In the genomic region with DNA sequence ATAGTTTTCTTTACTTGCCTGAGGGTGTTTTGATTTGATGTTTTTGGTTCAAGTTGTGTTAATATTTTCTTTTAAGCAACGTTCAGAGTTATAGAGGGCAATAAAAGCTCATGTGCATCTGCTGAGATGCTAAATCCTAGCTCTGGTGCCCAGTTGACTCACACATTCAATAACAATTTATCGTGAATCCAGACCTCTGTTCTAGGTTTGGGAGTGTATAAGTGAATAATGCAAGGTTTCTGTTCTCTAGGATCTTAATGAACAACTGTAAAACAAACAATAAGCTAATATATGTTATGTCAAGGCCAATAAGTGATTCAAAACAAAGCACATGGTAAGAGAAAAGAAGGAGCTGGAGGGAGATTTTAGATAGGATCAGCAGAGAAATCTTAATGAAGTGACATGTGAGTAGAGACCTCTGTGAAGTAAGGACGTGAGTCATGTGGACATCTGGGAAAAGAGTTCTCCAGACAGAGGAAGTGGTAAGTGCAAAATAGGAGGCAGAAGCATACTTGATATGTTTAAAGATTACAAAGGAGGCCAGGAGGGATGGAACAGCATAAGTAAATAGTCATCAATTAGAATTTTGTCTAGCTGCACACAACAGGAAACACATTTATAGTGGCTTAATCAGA, we compare ENCODE assay signal across 15 cellular contexts.
DNase-seq lines count a peak whose midpoint lies in the region; ATAC-seq, FAIRE-seq and TF ChIP-seq lines count a peak whose summit lies in the region.
"Had no signal": no experiment of that assay in that cellular context is flagged by ENCODE, and none has a peak within 500 bp of the region (broad histone marks: within the 10 kb centered on the region; RNA-seq: fewer than 3 reads in every experiment).

No MANE protein-coding gene starts in this region.

- H3K4me3 ChIP-seq in epithelial cell of proximal tubule (ENCODE audit: low read depth, low read length): no peak overlapping the region

- no peaks in the 10 kb centered on the region for H3K36me3 Mint-ChIP-seq in activated T-helper 1 cell treated with anti-CD3 and anti-CD28 coated beads, Interleukin-12 subunit alpha, Interleukin-12 subunit beta, Interleukin-2, Interleukin-4 antibody, amounts not matched to agents 30 ng/mL and 10 ng/mL and 1 ng/mL, durations not matched to agents 14 hours and 24 hours and 36 hours (ENCODE audit: low read depth)
- H3K36me3 Mint-ChIP-seq: naive B cell; stimulated activated effector memory CD8-positive, alpha-beta T cell treated with anti-CD3 and anti-CD28 coated beads, Interleukin-12 subunit alpha, Interleukin-12 subunit beta, amount 100 ng/mL, for 72 hours had no signal

- FAIRE-seq in RCC 7860 (lab: Jason Lieb, UNC): no peak

- H3K4me3 Mint-ChIP-seq in activated T-helper 1 cell treated with anti-CD3 and anti-CD28 coated beads, Interleukin-12 subunit alpha, Interleukin-12 subunit beta, Interleukin-2, Interleukin-4 antibody, amounts not matched to agents 30 ng/mL and 10 ng/mL and 1 ng/mL, durations not matched to agents 14 hours and 24 hours and 36 hours: no peak overlapping the region
- H3K4me3 Mint-ChIP-seq: activated CD4-positive, alpha-beta T cell treated with anti-CD3 and anti-CD28 coated beads for 36 hours; naive B cell; stimulated activated effector memory CD8-positive, alpha-beta T cell treated with anti-CD3 and anti-CD28 coated beads, Interleukin-12 subunit alpha, Interleukin-12 subunit beta, amount 100 ng/mL, for 72 hours had no signal

- ATAC-seq in HG03045 (IDR thresholded peaks at IDR 0.05; ENCODE audit: unreplicated experiment): no peak
- ATAC-seq: activated CD4-positive, alpha-beta T cell treated with anti-CD3 and anti-CD28 coated beads for 36 hours; HCT116; stimulated activated effector memory CD8-positive, alpha-beta T cell treated with anti-CD3 and anti-CD28 coated beads, Interleukin-12 subunit alpha, Interleukin-12 subunit beta, amount 100 ng/mL, for 72 hours had no signal

- H3K27me3 Mint-ChIP-seq in activated T-helper 1 cell treated with anti-CD3 and anti-CD28 coated beads, Interleukin-12 subunit alpha, Interleukin-12 subunit beta, Interleukin-2, Interleukin-4 antibody, amounts not matched to agents 30 ng/mL and 10 ng/mL and 1 ng/mL, durations not matched to agents 14 hours and 24 hours and 36 hours (ENCODE audit: insufficient read depth): peaks cover 2% of the 10 kb centered on the region

- H3K9me3 Mint-ChIP-seq in activated T-helper 1 cell treated with anti-CD3 and anti-CD28 coated beads, Interleukin-12 subunit alpha, Interleukin-12 subunit beta, Interleukin-2, Interleukin-4 antibody, amounts not matched to agents 30 ng/mL and 10 ng/mL and 1 ng/mL, durations not matched to agents 14 hours and 24 hours and 36 hours: no peaks in the 10 kb centered on the region

- no peak for TF ChIP-seq CTCF in epithelial cell of proximal tubule (conservative IDR thresholded peaks at IDR 0.05; ENCODE audit: low read depth, low read length)

- peak; percentile 56 for DNase-seq in GM03348 (ENCODE audit: low spot score)
- peak; percentile 10 for DNase-seq in NOMO-1 treated with dmso at 0.1 percent for 144 hours (lab: John Stamatoyannopoulos, UW; ENCODE audit: unreplicated experiment)
- peak; percentile 6 for DNase-seq in epithelial cell of proximal tubule (ENCODE audit: low read depth)
- DNase-seq in pons (ENCODE audit: low spot score): peak; percentile 7
- DNase-seq in activated T-helper 1 cell treated with anti-CD3 and anti-CD28 coated beads, Interleukin-12 subunit alpha, Interleukin-12 subunit beta, Interleukin-2, Interleukin-4 antibody, amounts not matched to agents 30 ng/mL and 10 ng/mL and 1 ng/mL, durations not matched to agents 14 hours and 24 hours and 36 hours (ENCODE audit: low spot score): no peak
- no peak for DNase-seq in RCC 7860 (ENCODE audit: low spot score)
- DNase-seq in SKM-1 treated with dmso at 0.1 percent for 144 hours (lab: John Stamatoyannopoulos, UW; ENCODE audit: unreplicated experiment): no peak
- DNase-seq: activated CD4-positive, alpha-beta T cell treated with anti-CD3 and anti-CD28 coated beads for 36 hours; activated naive CD4-positive, alpha-beta T cell treated with anti-CD3 and anti-CD28 coated beads, Interleukin-2, amount 50 U/mL, for 16 hours; effector CD4-positive, alpha-beta T cell; naive B cell; NCI-H1694 had no signal

- intact Hi-C loops in activated T-helper 1 cell treated with anti-CD3 and anti-CD28 coated beads, Interleukin-12 subunit alpha, Interleukin-12 subunit beta, Interleukin-2, Interleukin-4 antibody, amounts not matched to agents 30 ng/mL and 10 ng/mL and 1 ng/mL, durations not matched to agents 14 hours and 24 hours and 36 hours (cut with micrococcal nuclease): no loop called here

- H3K27ac Mint-ChIP-seq in activated T-helper 1 cell treated with anti-CD3 and anti-CD28 coated beads, Interleukin-12 subunit alpha, Interleukin-12 subunit beta, Interleukin-2, Interleukin-4 antibody, amounts not matched to agents 30 ng/mL and 10 ng/mL and 1 ng/mL, durations not matched to agents 14 hours and 24 hours and 36 hours: no peak overlapping the region
- H3K27ac Mint-ChIP-seq: activated CD4-positive, alpha-beta T cell treated with anti-CD3 and anti-CD28 coated beads for 36 hours; naive B cell; stimulated activated effector memory CD8-positive, alpha-beta T cell treated with anti-CD3 and anti-CD28 coated beads, Interleukin-12 subunit alpha, Interleukin-12 subunit beta, amount 100 ng/mL, for 72 hours had no signal

- H3K4me1 Mint-ChIP-seq in activated T-helper 1 cell treated with anti-CD3 and anti-CD28 coated beads, Interleukin-12 subunit alpha, Interleukin-12 subunit beta, Interleukin-2, Interleukin-4 antibody, amounts not matched to agents 30 ng/mL and 10 ng/mL and 1 ng/mL, durations not matched to agents 14 hours and 24 hours and 36 hours (ENCODE audit: low read depth): no peaks in the 10 kb centered on the region
- H3K4me1 Mint-ChIP-seq: activated CD4-positive, alpha-beta T cell treated with anti-CD3 and anti-CD28 coated beads for 36 hours; naive B cell; stimulated activated effector memory CD8-positive, alpha-beta T cell treated with anti-CD3 and anti-CD28 coated beads, Interleukin-12 subunit alpha, Interleukin-12 subunit beta, amount 100 ng/mL, for 72 hours had no signal

Comparison
In these comparisons a context has a peak if more than half of its experiments do, and no peak if none do; other contexts are left out.
1. DNase-seq: peak in GM03348 (single experiment), NOMO-1 treated with dmso at 0.1 percent for 144 hours (single experiment), epithelial cell of proximal tubule (single experiment) and pons (single experiment); none in activated T-helper 1 cell treated with anti-CD3 and anti-CD28 coated beads, Interleukin-12 subunit alpha, Interleukin-12 subunit beta, Interleukin-2, Interleukin-4 antibody, amounts not matched to agents 30 ng/mL and 10 ng/mL and 1 ng/mL, durations not matched to agents 14 hours and 24 hours and 36 hours (single experiment), RCC 7860 (single experiment) and SKM-1 treated with dmso at 0.1 percent for 144 hours (single experiment).